In the genomic region with DNA sequence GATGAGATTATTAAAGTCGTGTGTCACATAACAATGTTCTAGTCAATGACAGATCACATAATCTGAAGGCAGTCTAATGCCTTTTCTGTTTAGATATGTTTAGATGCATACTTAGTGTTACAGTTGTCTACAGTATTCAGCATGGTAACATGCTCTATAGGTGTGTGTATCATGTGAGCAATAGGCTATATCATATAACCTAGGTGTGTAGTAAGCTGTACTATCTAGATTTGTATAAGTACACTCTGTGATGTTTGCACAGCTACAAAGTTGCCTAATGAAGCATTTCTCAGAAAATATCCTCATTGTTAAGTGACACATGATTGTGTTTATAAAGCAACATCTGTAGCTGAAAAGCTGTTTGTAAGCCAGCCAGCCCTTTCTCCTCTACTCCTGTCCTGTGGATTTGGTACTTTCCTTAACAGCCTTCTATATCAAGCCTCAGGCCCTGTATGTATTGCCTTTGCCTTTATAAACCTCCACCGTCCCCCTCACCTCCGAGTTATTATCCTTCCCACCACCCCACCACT, we compare ENCODE assay signal across 26 cellular contexts. TPM values are rescaled to one million over a fixed set of nuclear protein-coding genes. Genes with fewer than 3 reads are reported as not detected.
DNase-seq lines count a peak whose midpoint lies in the region; ATAC-seq, FAIRE-seq and TF ChIP-seq lines count a peak whose summit lies in the region.
"Had no signal": no experiment of that assay in that cellular context is flagged by ENCODE, and none has a peak within 500 bp of the region (broad histone marks: within the 10 kb centered on the region; RNA-seq: fewer than 3 reads in every experiment).

No MANE protein-coding gene starts in this region.

- 73 to 76% methylated on average over 3 of the region's 3 CpGs for WGBS in aorta, 2 donors

- intact Hi-C loops in mucosa of descending colon (cut with DNase I, micrococcal nuclease): no loop called here
- intact Hi-C loops in uterus (cut with DNase I; ENCODE audit: low total_unique reads): no loop called here
- intact Hi-C loops in Right ventricle myocardium inferior (cut with DNase I): loop anchor here (10.0 kb wide), 1 partner anchor 218 kb away; the partner anchor contains the start of gene PPP1R3C
- intact Hi-C loops in aorta (cut with DNase I): no loop called here

- peak; percentile 51 for FAIRE-seq in D721Med (lab: Jason Lieb, UNC)
- FAIRE-seq in bronchial epithelial cell (lab: Jason Lieb, UNC): no peak
- FAIRE-seq: GM18507 had no signal

- H3K9me3 ChIP-seq in mucosa of descending colon (no peaks in the 10 kb centered on the region), uterus (no peaks in the 10 kb centered on the region), aorta (ENCODE audit: control insufficient read depth, low read length) (no peaks in the 10 kb centered on the region)
- H3K9me3 ChIP-seq: BLaER1, colonic mucosa, left ventricle myocardium inferior, SJCRH30, tibial artery had no signal

- no peak overlapping the region for H2AFZ ChIP-seq in KMS-11 (ENCODE audit: low read depth)

- H3K36me3 ChIP-seq in KMS-11 (ENCODE audit: insufficient read depth): no peaks in the 10 kb centered on the region
- H3K36me3 ChIP-seq in bronchial epithelial cell (ENCODE audit: control insufficient read depth, insufficient read depth, low read length): no peaks in the 10 kb centered on the region
- H3K36me3 ChIP-seq in mucosa of descending colon (ENCODE audit: low read depth): no peaks in the 10 kb centered on the region
- H3K36me3 ChIP-seq in uterus: no peaks in the 10 kb centered on the region
- no peaks in the 10 kb centered on the region for H3K36me3 ChIP-seq in aorta (ENCODE audit: control insufficient read depth in 1 of 2, insufficient read depth in 2 of 2, low read length in 1 of 2)
- H3K36me3 ChIP-seq: BLaER1, brain microvascular endothelial cell, colonic mucosa, left ventricle myocardium inferior, SJCRH30, tibial artery had no signal

- H4K20me1 ChIP-seq in KMS-11 (ENCODE audit: insufficient read depth): no peaks in the 10 kb centered on the region
- H4K20me1 ChIP-seq: BLaER1 had no signal

- 0 out of 2 replicates have a peak, but pooled peaks cover 6% of the 10 kb centered on the region for H3K79me2 ChIP-seq in KMS-11 (ENCODE audit: insufficient read depth, low read depth)

- H3K27ac ChIP-seq in KMS-11 (no peak overlapping the region), uterus (no peak overlapping the region), aorta (ENCODE audit: low read depth in 1 of 2, low read length in 2 of 2) (no peak overlapping the region)
- H3K27ac ChIP-seq: BLaER1, brain microvascular endothelial cell, colonic mucosa, left ventricle myocardium inferior, SJCRH30, skin epidermis, tibial artery had no signal

- TF ChIP-seq CTCF in D721Med (IDR thresholded peaks at IDR 0.05; ENCODE audit: insufficient read depth, missing control alignments) (no peak), KMS-11 (conservative IDR thresholded peaks at IDR 0.05; ENCODE audit: low read depth, low read length) (no peak), bronchial epithelial cell (IDR thresholded peaks at IDR 0.05; ENCODE audit: insufficient read depth, low read length, severe bottlenecking) (no peak), mucosa of descending colon (IDR thresholded peaks at IDR 0.05) (no peak), uterus (IDR thresholded peaks at IDR 0.05) (no peak)

- peaks cover 34% of the 10 kb centered on the region for H3K4me1 ChIP-seq in KMS-11 (ENCODE audit: low read depth, poor library complexity, severe bottlenecking)
- H3K4me1 ChIP-seq in mucosa of descending colon (ENCODE audit: low read depth): peaks cover 5% of the 10 kb centered on the region
- no peaks in the 10 kb centered on the region for H3K4me1 ChIP-seq in uterus
- H3K4me1 ChIP-seq in aorta (ENCODE audit: control insufficient read depth in 1 of 2, insufficient read depth in 2 of 2, low read length in 2 of 2): peaks cover 2 to 5% of the 10 kb centered on the region in 2 donors
- H3K4me1 ChIP-seq: colonic mucosa had no signal

- H3K9ac ChIP-seq in KMS-11: no peak overlapping the region
- H3K9ac ChIP-seq: BLaER1 had no signal

- DNase-seq in D721Med (ENCODE audit: insufficient read length, low spot score): no peak
- peak; percentile 10 for DNase-seq in bronchial epithelial cell (ENCODE audit: low read depth)
- DNase-seq in mucosa of descending colon: no peak
- no peak for DNase-seq in uterus
- no peak for DNase-seq in Right ventricle myocardium inferior (ENCODE audit: missing footprints)
- no peak for DNase-seq in aorta
- DNase-seq: activated CD4-positive, alpha-beta T cell treated with anti-CD3 and anti-CD28 coated beads, Interleukin-2, amount 50 U/mL, for 1 hour; activated T-cell treated with anti-CD3 and anti-CD28 coated beads, Interleukin-2, amount 50 U/mL, for 4 hours; brain microvascular endothelial cell; colonic mucosa; effector memory CD8-positive, alpha-beta T cell; foreskin melanocyte; HCEC 1CT; left ventricle myocardium inferior; naive B cell; NCI-H1436; NCI-H2171; NCI-H524; occipital lobe; SJCRH30; tibial artery had no signal

- ATAC-seq in mucosa of descending colon: peak; percentile 84
- no peak for ATAC-seq in Right ventricle myocardium inferior
- no peak for ATAC-seq in aorta (ENCODE audit: low FRiP score)
- ATAC-seq: activated T-cell treated with anti-CD3 and anti-CD28 coated beads, Interleukin-2, amount 50 U/mL, for 4 hours; WTC11 had no signal

- H3K4me3 ChIP-seq in KMS-11 (IDR thresholded peaks at IDR 0.05; ENCODE audit: insufficient read depth, low read depth, low read length): no peak overlapping the region
- no peak overlapping the region for H3K4me3 ChIP-seq in bronchial epithelial cell (ENCODE audit: low read depth, low read length)
- no peak overlapping the region for H3K4me3 ChIP-seq in mucosa of descending colon
- no peak overlapping the region for H3K4me3 ChIP-seq in uterus
- no peak overlapping the region for H3K4me3 ChIP-seq in aorta (ENCODE audit: low read length in 2 of 2)
- H3K4me3 ChIP-seq: BLaER1, colonic mucosa, left ventricle myocardium inferior, SJCRH30, skin epidermis, tibial artery had no signal

- no peaks in the 10 kb centered on the region for H3K27me3 ChIP-seq in KMS-11 (ENCODE audit: insufficient read depth, low read depth)
- H3K27me3 ChIP-seq in bronchial epithelial cell (ENCODE audit: control insufficient read depth, insufficient read depth, low read length): no peaks in the 10 kb centered on the region
- no peaks in the 10 kb centered on the region for H3K27me3 ChIP-seq in uterus
- H3K27me3 ChIP-seq in aorta (ENCODE audit: control insufficient read depth in 1 of 2, insufficient read depth in 2 of 2, low read length in 1 of 2): no peaks in the 10 kb centered on the region
- H3K27me3 ChIP-seq: BLaER1, brain microvascular endothelial cell, colonic mucosa, SJCRH30, tibial artery had no signal

- TF ChIP-seq POLR2A in uterus (IDR thresholded peaks at IDR 0.05): no peak

- peak overlapping the region; percentile 40; the same call in 1 of the 2 replicates for H3K4me2 ChIP-seq in KMS-11
- H3K4me2 ChIP-seq: BLaER1 had no signal

RNA-seq across cellular contexts. Expression of gene HECTD2, which starts 6.3 kb away (rescaled TPM):
- total RNA-seq in bronchial epithelial cell (1.6 and 2.3 TPM in 2 replicates), mucosa of descending colon (10 to 100 TPM in 1 of 3 donors, 1 to 10 TPM in 2; 4.9 to 15.9 (median 5.5) TPM), uterus (10 to 100 TPM; 21.0 to 65.7 (median 33.2) TPM), Right ventricle myocardium inferior (2.5 TPM), aorta (10 to 100 TPM; 23.4 to 25.5 TPM)
- 10 to 100 TPM in 1 of 2 donors, 1 to 10 TPM in 1; 6.0 to 16.3 TPM for polyA plus RNA-seq in aorta
